Comparison of ENCODE assay signal across 29 cellular contexts in the genomic region with DNA sequence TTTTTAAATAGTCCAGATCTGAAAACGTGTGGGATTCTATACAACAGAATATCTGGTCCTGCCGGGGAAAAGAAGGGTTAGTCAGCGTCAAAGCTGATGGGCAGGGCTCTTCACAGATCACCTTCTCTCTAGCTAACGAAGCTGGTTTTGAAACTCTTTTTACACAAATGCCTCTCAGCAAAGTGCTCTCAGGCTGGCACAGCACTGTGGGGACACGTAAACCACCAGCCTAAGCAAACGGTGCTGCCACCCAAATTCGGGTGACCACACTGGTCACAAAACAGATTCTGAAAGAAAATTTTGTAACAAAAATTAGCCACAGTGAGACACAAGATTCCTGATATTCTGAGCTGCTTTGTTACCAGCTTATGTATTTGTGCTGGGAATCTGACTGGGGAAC.
"Had no signal": no experiment of that assay in that cellular context is flagged by ENCODE, and none has a peak within 500 bp of the region (broad histone marks: within the 10 kb centered on the region; RNA-seq: fewer than 3 reads in every experiment).

No MANE protein-coding gene starts in this region.

- H3K4me1 Mint-ChIP-seq: nephron, neural progenitor cell had no signal

- H3K36me3 Mint-ChIP-seq: naive thymus-derived CD4-positive, alpha-beta T cell; natural killer cell; stimulated activated memory B cell treated with anti-CD40 and anti-IgM and Interleukin-4, amounts not matched to agents 10 μg/mL and 1 μg/mL and 100 μg/mL, for 72 hours; type B pancreatic cell had no signal

- DNase-seq: naive thymus-derived CD4-positive, alpha-beta T cell; natural killer cell; occipital lobe; ovary; psoas muscle; right cardiac atrium; right lobe of liver; sigmoid colon; spleen; stimulated activated CD4-positive, alpha-beta T cell treated with anti-CD3 and anti-CD28 coated beads, Interleukin-12 subunit alpha, Interleukin-12 subunit beta, amount 100 ng/mL, for 4 hours; stimulated activated CD4-positive, alpha-beta T cell treated with anti-CD3 and anti-CD28 coated beads, Interleukin-1b, Interleukin-23, amount 100 ng/mL, for 48 hours; stimulated activated CD4-positive, alpha-beta T cell treated with anti-CD3 and anti-CD28 coated beads, Interleukin-4, amount 100 ng/mL, for 1 hour; stimulated activated CD4-positive, alpha-beta T cell treated with anti-CD3 and anti-CD28 coated beads, Interleukin-4, amount 100 ng/mL, for 4 hours; stimulated activated CD8-positive, alpha-beta memory T cell treated with anti-CD3 and anti-CD28 coated beads, Interleukin-4, amount 100 ng/mL, for 48 hours; stimulated activated naive CD4-positive, alpha-beta T cell; stimulated activated naive CD8-positive, alpha-beta T cell treated with anti-CD3 and anti-CD28 coated beads, Interleukin-15, amount 100 ng/mL, for 72 hours; stimulated activated naive CD8-positive, alpha-beta T cell treated with anti-CD3 and anti-CD28 coated beads, Interleukin-15, Interleukin-2, amounts not matched to agents 100 U/mL and 50 U/mL, for 24 hours; testis; tibial artery; transverse colon; upper lobe of right lung; uterus had no signal

- ATAC-seq: naive thymus-derived CD4-positive, alpha-beta T cell; natural killer cell; psoas muscle; right cardiac atrium; right lobe of liver; stimulated activated memory B cell treated with anti-CD40 and anti-IgM and Interleukin-4, amounts not matched to agents 10 μg/mL and 1 μg/mL and 100 μg/mL, for 72 hours; stimulated activated naive CD8-positive, alpha-beta T cell treated with anti-CD3 and anti-CD28 coated beads, Interleukin-15, amount 100 ng/mL, for 72 hours; stimulated activated naive CD8-positive, alpha-beta T cell treated with anti-CD3 and anti-CD28 coated beads, Interleukin-15, Interleukin-2, amounts not matched to agents 100 U/mL and 50 U/mL, for 24 hours; upper lobe of right lung had no signal

- H3K4me3 ChIP-seq: neural progenitor cell, ovary, psoas muscle, right lobe of liver, sigmoid colon, smooth muscle cell, spleen, suprapubic skin, testis, tibial artery, transverse colon, upper lobe of right lung, uterus had no signal

- H3K27ac Mint-ChIP-seq: naive thymus-derived CD4-positive, alpha-beta T cell; natural killer cell; nephron; neural progenitor cell; progenitor cell of endocrine pancreas; stimulated activated memory B cell treated with anti-CD40 and anti-IgM and Interleukin-4, amounts not matched to agents 10 μg/mL and 1 μg/mL and 100 μg/mL, for 72 hours; stimulated activated naive CD8-positive, alpha-beta T cell treated with anti-CD3 and anti-CD28 coated beads, Interleukin-15, amount 100 ng/mL, for 72 hours; type B pancreatic cell had no signal

- H3K9me3 Mint-ChIP-seq: naive thymus-derived CD4-positive, alpha-beta T cell; natural killer cell; nephron; neural progenitor cell; stimulated activated memory B cell treated with anti-CD40 and anti-IgM and Interleukin-4, amounts not matched to agents 10 μg/mL and 1 μg/mL and 100 μg/mL, for 72 hours; stimulated activated naive CD8-positive, alpha-beta T cell treated with anti-CD3 and anti-CD28 coated beads, Interleukin-15, amount 100 ng/mL, for 72 hours; type B pancreatic cell had no signal

- H3K27me3 Mint-ChIP-seq: naive thymus-derived CD4-positive, alpha-beta T cell; progenitor cell of endocrine pancreas; stimulated activated memory B cell treated with anti-CD40 and anti-IgM and Interleukin-4, amounts not matched to agents 10 μg/mL and 1 μg/mL and 100 μg/mL, for 72 hours; stimulated activated naive CD8-positive, alpha-beta T cell treated with anti-CD3 and anti-CD28 coated beads, Interleukin-15, amount 100 ng/mL, for 72 hours; type B pancreatic cell had no signal

- H3K4me3 Mint-ChIP-seq: naive thymus-derived CD4-positive, alpha-beta T cell; natural killer cell; nephron; neural progenitor cell; stimulated activated memory B cell treated with anti-CD40 and anti-IgM and Interleukin-4, amounts not matched to agents 10 μg/mL and 1 μg/mL and 100 μg/mL, for 72 hours; stimulated activated naive CD8-positive, alpha-beta T cell treated with anti-CD3 and anti-CD28 coated beads, Interleukin-15, amount 100 ng/mL, for 72 hours; type B pancreatic cell had no signal
